Comparison of ENCODE assay signal across 8 cellular contexts in the genomic region with DNA sequence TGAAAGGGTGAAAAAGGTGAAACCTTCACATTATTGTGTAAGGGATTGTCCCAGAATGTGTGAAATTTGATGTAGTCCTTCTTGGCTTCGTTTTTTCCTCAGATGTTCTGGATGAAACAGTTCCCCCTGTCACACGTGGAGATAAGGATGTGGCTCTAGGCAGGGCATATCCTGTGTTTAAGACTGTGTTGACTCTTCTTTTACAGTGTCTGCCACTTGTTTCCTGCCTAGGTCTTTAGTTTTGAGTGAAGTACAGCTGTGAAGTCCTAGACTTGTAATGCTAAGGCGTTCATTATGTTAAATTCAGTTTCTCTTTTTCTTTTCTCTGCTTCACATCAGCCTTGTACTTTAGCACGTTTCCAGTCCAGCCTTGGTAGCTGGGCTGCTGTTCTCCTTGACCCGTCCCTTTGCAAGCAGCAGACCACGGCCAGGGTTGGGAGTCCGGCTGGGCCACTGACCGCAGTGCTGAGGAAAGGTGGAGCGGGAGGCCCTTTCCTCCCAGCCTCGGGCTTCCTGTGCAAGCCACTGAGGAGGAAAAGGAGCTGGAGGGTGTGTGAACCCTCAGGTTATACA. TPM values are rescaled to one million over a fixed set of nuclear protein-coding genes. Genes with fewer than 3 reads are reported as not detected.
DNase-seq lines count a peak whose midpoint lies in the region; ATAC-seq and TF ChIP-seq lines count a peak whose summit lies in the region.

No MANE protein-coding gene starts in this region.

- no TSS peak for BruUV-seq in A673 (replicated peaks; lab: Mats Ljungman, UMichigan)

- peak overlapping the region; percentile 13 to 68 for H3K9ac ChIP-seq in colonic mucosa (ENCODE audit: low read depth in 2 of 2, low read length in 2 of 2)

- peaks cover 0 to 9% (median 0%) of the 10 kb centered on the region in 3 donors for H3K36me3 Mint-ChIP-seq in naive thymus-derived CD8-positive, alpha-beta T cell

- H3K9me3 ChIP-seq in A673 (ENCODE audit: low read depth, low read length, poor library complexity, severe bottlenecking) (no peaks in the 10 kb centered on the region), colonic mucosa (no peaks in the 10 kb centered on the region)

- intact Hi-C loops in A673 (cut with micrococcal nuclease; ENCODE audit: unreplicated experiment) (no loop called here), colonic mucosa (cut with DNase I) (no loop called here)

- TF ChIP-seq CTCF in A673 (conservative IDR thresholded peaks at IDR 0.05; ENCODE audit: low read depth, low read length) (no peak), colonic mucosa (IDR thresholded peaks at IDR 0.05) (no peak)

- peak overlapping the region; percentile 87 to 95 (median 92) for H3K4me3 Mint-ChIP-seq in naive thymus-derived CD8-positive, alpha-beta T cell

- peaks cover 53 to 97% (median 86%) of the 10 kb centered on the region in 4 donors for H3K4me1 Mint-ChIP-seq in naive thymus-derived CD8-positive, alpha-beta T cell

- H3K27me3 Mint-ChIP-seq in naive thymus-derived CD8-positive, alpha-beta T cell: no peaks in the 10 kb centered on the region

- H3K27ac Mint-ChIP-seq in naive thymus-derived CD8-positive, alpha-beta T cell: peak overlapping the region; percentile 85 to 100 (median 98)

- DNase-seq in A673 (ENCODE audit: low spot score) (peak; percentile 55), RPMI8226 (peak; percentile 55), colonic mucosa (peak; percentile 60), foreskin melanocyte (no peak), T1000 (lab: John Stamatoyannopoulos, UW) (no peak)
- DNase-seq in naive thymus-derived CD8-positive, alpha-beta T cell: peak in 9 of 10 donors; percentile 33 to 87 (median 60)

- ATAC-seq in GM18861 (IDR thresholded peaks at IDR 0.05; ENCODE audit: unreplicated experiment): peak; percentile 68
- ATAC-seq in HG03060 (IDR thresholded peaks at IDR 0.05; ENCODE audit: low read depth, unreplicated experiment): peak; percentile 53
- peak; percentile 83 to 90 for ATAC-seq in naive thymus-derived CD8-positive, alpha-beta T cell

- H3K36me3 ChIP-seq in A673 (ENCODE audit: insufficient read depth, low read length, poor library complexity, severe bottlenecking) (no peaks in the 10 kb centered on the region), colonic mucosa (no peaks in the 10 kb centered on the region)

- H3K9me3 Mint-ChIP-seq in naive thymus-derived CD8-positive, alpha-beta T cell: no peaks in the 10 kb centered on the region

- H3K27ac ChIP-seq in A673 (ENCODE audit: low read depth, low read length, poor library complexity, severe bottlenecking): peak overlapping the region; percentile 69
- peak overlapping the region; percentile 84 for H3K27ac ChIP-seq in colonic mucosa

- H3K4me1 ChIP-seq in A673 (ENCODE audit: insufficient read depth, low read length, poor library complexity, severe bottlenecking) (peaks cover 68% of the 10 kb centered on the region), colonic mucosa (peaks cover 38% of the 10 kb centered on the region)

- H3K4me3 ChIP-seq in A673 (ENCODE audit: low read depth, low read length, poor library complexity, severe bottlenecking): peak overlapping the region; percentile 2
- no peak overlapping the region for H3K4me3 ChIP-seq in colonic mucosa

- H3K27me3 ChIP-seq in A673 (replicated peaks; ENCODE audit: insufficient read depth, low read depth, low read length, poor library complexity): no peaks in the 10 kb centered on the region
- H3K27me3 ChIP-seq in colonic mucosa: no peaks in the 10 kb centered on the region

- CTCF ChIA-PET in A673 (lab: Charles Lee): no interaction called here

- POLR2A ChIA-PET in A673 (lab: Charles Lee; ENCODE audit: low non-redundant PET): no interaction called here
- POLR2A ChIA-PET in naive thymus-derived CD8-positive, alpha-beta T cell (lab: Charles Lee): interaction anchor here (0.5 to 17.5 kb wide), 15 partner anchors 9 to 126 kb away, joined by 3 to 684 read pairs (median 5); a partner anchor contains a TSS

RNA-seq across cellular contexts. Expression of a gene that starts 59.1 kb away (rescaled TPM):
- total RNA-seq in A673 (2021) (37.7 and 38.2 TPM in 2 replicates), colonic mucosa (10 to 100 TPM; 52.6 to 90.3 TPM)
- total RNA-seq in naive thymus-derived CD8-positive, alpha-beta T cell: 100 to 1,000 TPM; 172 to 177 TPM
- polyA plus RNA-seq in naive thymus-derived CD8-positive, alpha-beta T cell: 1 to 10 TPM; 5.5 to 7.8 (median 5.7) TPM

Comparison
In these comparisons a context has a peak if more than half of its experiments do, and no peak if none do; other contexts are left out.
1. DNase-seq: peak in A673 (single experiment), RPMI8226 (single experiment), colonic mucosa (single experiment) and naive thymus-derived CD8-positive, alpha-beta T cell (9 of 10); none in foreskin melanocyte (single experiment) and T1000 (single experiment).
2. Peak in every context shown above with its lines, with median percentiles within 50 percentile points of each other: ATAC-seq.